ENCODE assay signal across 1 cellular context in the genomic region with DNA sequence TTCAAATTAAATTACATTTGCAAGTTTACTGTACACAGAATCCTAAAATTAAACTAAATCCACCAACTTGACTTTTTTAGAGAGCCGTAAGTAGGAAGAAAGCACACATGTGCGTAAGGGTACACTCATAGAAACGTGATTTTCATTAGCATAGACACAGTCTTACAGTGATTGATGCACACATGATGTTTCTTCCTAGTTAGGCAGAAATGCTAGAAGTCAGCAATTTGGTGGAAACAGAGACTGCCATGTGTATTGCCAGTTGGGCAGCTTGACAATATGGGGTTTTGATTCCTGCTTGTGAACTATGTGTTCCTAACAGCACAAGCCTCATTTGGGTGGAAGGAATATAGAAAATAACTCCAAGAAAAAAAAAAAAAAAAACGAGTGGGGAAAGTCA.
TF ChIP-seq lines count a peak whose summit lies in the region.

No MANE protein-coding gene starts in this region.

TF ChIP-seq in GM23338, 12 proteins besides CTCF, POLR2A, EP300 and RAD21 (continued from another document):
- TF ChIP-seq, protein P1, sequence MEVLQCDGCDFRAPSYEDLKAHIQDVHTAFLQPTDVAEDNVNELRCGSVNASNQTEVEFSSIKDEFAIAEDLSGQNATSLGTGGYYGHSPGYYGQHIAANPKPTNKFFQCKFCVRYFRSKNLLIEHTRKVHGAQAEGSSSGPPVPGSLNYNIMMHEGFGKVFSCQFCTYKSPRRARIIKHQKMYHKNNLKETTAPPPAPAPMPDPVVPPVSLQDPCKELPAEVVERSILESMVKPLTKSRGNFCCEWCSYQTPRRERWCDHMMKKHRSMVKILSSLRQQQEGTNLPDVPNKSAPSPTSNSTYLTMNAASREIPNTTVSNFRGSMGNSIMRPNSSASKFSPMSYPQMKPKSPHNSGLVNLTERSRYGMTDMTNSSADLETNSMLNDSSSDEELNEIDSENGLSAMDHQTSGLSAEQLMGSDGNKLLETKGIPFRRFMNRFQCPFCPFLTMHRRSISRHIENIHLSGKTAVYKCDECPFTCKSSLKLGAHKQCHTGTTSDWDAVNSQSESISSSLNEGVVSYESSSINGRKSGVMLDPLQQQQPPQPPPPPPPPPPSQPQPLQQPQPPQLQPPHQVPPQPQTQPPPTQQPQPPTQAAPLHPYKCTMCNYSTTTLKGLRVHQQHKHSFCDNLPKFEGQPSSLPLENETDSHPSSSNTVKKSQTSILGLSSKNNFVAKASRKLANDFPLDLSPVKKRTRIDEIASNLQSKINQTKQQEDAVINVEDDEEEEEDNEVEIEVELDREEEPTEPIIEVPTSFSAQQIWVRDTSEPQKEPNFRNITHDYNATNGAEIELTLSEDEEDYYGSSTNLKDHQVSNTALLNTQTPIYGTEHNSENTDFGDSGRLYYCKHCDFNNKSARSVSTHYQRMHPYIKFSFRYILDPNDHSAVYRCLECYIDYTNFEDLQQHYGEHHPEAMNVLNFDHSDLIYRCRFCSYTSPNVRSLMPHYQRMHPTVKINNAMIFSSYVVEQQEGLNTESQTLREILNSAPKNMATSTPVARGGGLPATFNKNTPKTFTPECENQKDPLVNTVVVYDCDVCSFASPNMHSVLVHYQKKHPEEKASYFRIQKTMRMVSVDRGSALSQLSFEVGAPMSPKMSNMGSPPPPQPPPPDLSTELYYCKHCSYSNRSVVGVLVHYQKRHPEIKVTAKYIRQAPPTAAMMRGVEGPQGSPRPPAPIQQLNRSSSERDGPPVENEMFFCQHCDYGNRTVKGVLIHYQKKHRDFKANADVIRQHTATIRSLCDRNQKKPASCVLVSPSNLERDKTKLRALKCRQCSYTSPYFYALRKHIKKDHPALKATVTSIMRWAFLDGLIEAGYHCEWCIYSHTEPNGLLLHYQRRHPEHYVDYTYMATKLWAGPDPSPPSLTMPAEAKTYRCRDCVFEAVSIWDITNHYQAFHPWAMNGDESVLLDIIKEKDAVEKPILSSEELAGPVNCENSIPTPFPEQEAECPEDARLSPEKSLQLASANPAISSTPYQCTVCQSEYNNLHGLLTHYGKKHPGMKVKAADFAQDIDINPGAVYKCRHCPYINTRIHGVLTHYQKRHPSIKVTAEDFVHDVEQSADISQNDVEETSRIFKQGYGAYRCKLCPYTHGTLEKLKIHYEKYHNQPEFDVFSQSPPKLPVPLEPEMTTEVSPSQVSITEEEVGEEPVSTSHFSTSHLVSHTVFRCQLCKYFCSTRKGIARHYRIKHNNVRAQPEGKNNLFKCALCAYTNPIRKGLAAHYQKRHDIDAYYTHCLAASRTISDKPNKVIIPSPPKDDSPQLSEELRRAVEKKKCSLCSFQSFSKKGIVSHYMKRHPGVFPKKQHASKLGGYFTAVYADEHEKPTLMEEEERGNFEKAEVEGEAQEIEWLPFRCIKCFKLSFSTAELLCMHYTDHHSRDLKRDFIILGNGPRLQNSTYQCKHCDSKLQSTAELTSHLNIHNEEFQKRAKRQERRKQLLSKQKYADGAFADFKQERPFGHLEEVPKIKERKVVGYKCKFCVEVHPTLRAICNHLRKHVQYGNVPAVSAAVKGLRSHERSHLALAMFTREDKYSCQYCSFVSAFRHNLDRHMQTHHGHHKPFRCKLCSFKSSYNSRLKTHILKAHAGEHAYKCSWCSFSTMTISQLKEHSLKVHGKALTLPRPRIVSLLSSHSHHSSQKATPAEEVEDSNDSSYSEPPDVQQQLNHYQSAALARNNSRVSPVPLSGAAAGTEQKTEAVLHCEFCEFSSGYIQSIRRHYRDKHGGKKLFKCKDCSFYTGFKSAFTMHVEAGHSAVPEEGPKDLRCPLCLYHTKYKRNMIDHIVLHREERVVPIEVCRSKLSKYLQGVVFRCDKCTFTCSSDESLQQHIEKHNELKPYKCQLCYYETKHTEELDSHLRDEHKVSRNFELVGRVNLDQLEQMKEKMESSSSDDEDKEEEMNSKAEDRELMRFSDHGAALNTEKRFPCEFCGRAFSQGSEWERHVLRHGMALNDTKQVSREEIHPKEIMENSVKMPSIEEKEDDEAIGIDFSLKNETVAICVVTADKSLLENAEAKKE (CRISPR knock-in tag; IDR thresholded peaks at IDR 0.05), result no peak
- TF ChIP-seq STAT1 (IDR thresholded peaks at IDR 0.05; ENCODE audit: unreplicated experiment) (no peak), ZNF331 (CRISPR knock-in tag; IDR thresholded peaks at IDR 0.05; ENCODE audit: low read depth) (no peak), POLR2AphosphoS5 (IDR thresholded peaks at IDR 0.05; ENCODE audit: low read depth) (no peak), EZH2 (IDR thresholded peaks at IDR 0.05; ENCODE audit: low read depth, unreplicated experiment) (no peak), CREB1 (CRISPR knock-in tag; IDR thresholded peaks at IDR 0.05; ENCODE audit: low read depth) (no peak), ZNF114 (CRISPR knock-in tag; IDR thresholded peaks at IDR 0.05) (no peak), NANOG (IDR thresholded peaks at IDR 0.05; ENCODE audit: borderline replicate concordance) (no peak), JUNB (IDR thresholded peaks at IDR 0.05; ENCODE audit: unreplicated experiment) (no peak)
- TF ChIP-seq, protein P2, sequence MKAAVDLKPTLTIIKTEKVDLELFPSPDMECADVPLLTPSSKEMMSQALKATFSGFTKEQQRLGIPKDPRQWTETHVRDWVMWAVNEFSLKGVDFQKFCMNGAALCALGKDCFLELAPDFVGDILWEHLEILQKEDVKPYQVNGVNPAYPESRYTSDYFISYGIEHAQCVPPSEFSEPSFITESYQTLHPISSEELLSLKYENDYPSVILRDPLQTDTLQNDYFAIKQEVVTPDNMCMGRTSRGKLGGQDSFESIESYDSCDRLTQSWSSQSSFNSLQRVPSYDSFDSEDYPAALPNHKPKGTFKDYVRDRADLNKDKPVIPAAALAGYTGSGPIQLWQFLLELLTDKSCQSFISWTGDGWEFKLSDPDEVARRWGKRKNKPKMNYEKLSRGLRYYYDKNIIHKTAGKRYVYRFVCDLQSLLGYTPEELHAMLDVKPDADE (IDR thresholded peaks at IDR 0.05), result no peak
TF ChIP-seq in GM23338: peak in this region for 0.
